Comparison of ENCODE assay signal across 9 cellular contexts in genomic region chr1:46617108-46617694, GRCh38. TPM values are rescaled to one million over a fixed set of nuclear protein-coding genes. Genes with fewer than 3 reads are reported as not detected.
DNase-seq lines count a peak whose midpoint lies in the region; ATAC-seq, FAIRE-seq and TF ChIP-seq lines count a peak whose summit lies in the region.
"Had no signal": no experiment of that assay in that cellular context is flagged by ENCODE, and none has a peak within 500 bp of the region (broad histone marks: within the 10 kb centered on the region; RNA-seq: fewer than 3 reads in every experiment).

No MANE protein-coding gene starts in this region.

- ATAC-seq in HG03025 (IDR thresholded peaks at IDR 0.05; ENCODE audit: low FRiP score, unreplicated experiment) = peak; percentile 16
- no peak for ATAC-seq in HG02623 (IDR thresholded peaks at IDR 0.05; ENCODE audit: unreplicated experiment)

- H3K9me3 ChIP-seq in kidney (ENCODE audit: control insufficient read depth in 1 of 2, low read length in 2 of 2) (no peaks in the 10 kb centered on the region), subcutaneous abdominal adipose tissue (ENCODE audit: control insufficient read depth in 5 of 5, low read length in 5 of 5) (no peaks in the 10 kb centered on the region)

- peak overlapping the region; percentile 80 for H3K27ac ChIP-seq in angular gyrus (ENCODE audit: low read depth, low read length)
- peak overlapping the region; percentile 86 to 93 for H3K27ac ChIP-seq in kidney (ENCODE audit: low read depth in 2 of 2, low read length in 2 of 2)
- peak overlapping the region; percentile 97 for H3K27ac ChIP-seq in subcutaneous abdominal adipose tissue (ENCODE audit: low read depth, low read length)

- peak overlapping the region; percentile 1 to 94 for H3K9ac ChIP-seq in kidney (ENCODE audit: low read length in 2 of 2)
- H3K9ac ChIP-seq in subcutaneous abdominal adipose tissue (ENCODE audit: low read length in 5 of 5) = peak overlapping the region; percentile 71 to 95 (median 85)

- no peak for DNase-seq in kidney
- no peak for DNase-seq in OCI-M2 (lab: John Stamatoyannopoulos, UW; ENCODE audit: unreplicated experiment)
- DNase-seq in cortex of kidney (lab: John Stamatoyannopoulos, UW) = no peak
- DNase-seq in amniotic stem cell (lab: John Stamatoyannopoulos, UW) = no peak

- no peaks in the 10 kb centered on the region for H3K27me3 ChIP-seq in subcutaneous abdominal adipose tissue (ENCODE audit: control insufficient read depth in 5 of 5, insufficient read depth in 4 of 5, low read length in 5 of 5)

- no peak for FAIRE-seq in kidney (lab: Jason Lieb, UNC)

- peaks cover 12 to 25% of the 10 kb centered on the region in 2 donors for H3K4me1 ChIP-seq in kidney (ENCODE audit: control insufficient read depth in 1 of 2, insufficient read depth in 1 of 2, low read depth in 1 of 2, low read length in 2 of 2)
- peaks cover 20 to 47% (median 45%) of the 10 kb centered on the region in 5 donors for H3K4me1 ChIP-seq in subcutaneous abdominal adipose tissue (ENCODE audit: control insufficient read depth in 5 of 5, insufficient read depth in 5 of 5, low read length in 5 of 5)

- intact Hi-C loops in kidney (cut with DNase I) = no loop called here

- peak overlapping the region; percentile 63 to 86 for H3K4me3 ChIP-seq in kidney (ENCODE audit: low read length in 2 of 2)
- peak overlapping the region; percentile 80 to 98 (median 93) for H3K4me3 ChIP-seq in subcutaneous abdominal adipose tissue (ENCODE audit: low read depth in 1 of 5, low read length in 5 of 5)

- H3K36me3 ChIP-seq in kidney (ENCODE audit: control insufficient read depth in 1 of 2, insufficient read depth in 2 of 2, low read length in 2 of 2) (no peaks in the 10 kb centered on the region), subcutaneous abdominal adipose tissue (ENCODE audit: control insufficient read depth in 5 of 5, insufficient read depth in 5 of 5, low read length in 5 of 5) (peaks cover 0 to 9% (median 6%) of the 10 kb centered on the region in 5 donors)

- TF ChIP-seq CTCF in kidney (IDR thresholded peaks at IDR 0.05; ENCODE audit: borderline replicate concordance, extremely low read depth, insufficient read depth) = no peak

RNA-seq across cellular contexts. Expression of gene MOB3C, which starts 0.6 kb away (rescaled TPM):
- 14.9 TPM for total RNA-seq in kidney
- polyA plus RNA-seq in kidney (ENCODE audit: insufficient read depth, low read depth, low replicate concordance) = 12.4 TPM

RNA-seq across cellular contexts. Expression of gene MKNK1, which starts 13.1 kb away (rescaled TPM):
- total RNA-seq in kidney = 49.7 TPM
- 17.5 TPM for polyA plus RNA-seq in kidney (ENCODE audit: insufficient read depth, low read depth, low replicate concordance)

RNA-seq across cellular contexts. Expression of gene ATPAF1, which starts 51.0 kb away (rescaled TPM):
- total RNA-seq in kidney = 36.4 TPM
- 127 TPM for polyA plus RNA-seq in kidney (ENCODE audit: insufficient read depth, low read depth, low replicate concordance)

RNA-seq across cellular contexts. Expression of gene TEX38, which starts 54.5 kb away (rescaled TPM):
- total RNA-seq in kidney = 0.35 TPM
- not detected for polyA plus RNA-seq in kidney (ENCODE audit: insufficient read depth, low read depth, low replicate concordance)
- total RNA-seq: SK-MEL-5 had no signal
